ENCODE assay signal across 1 cellular context in the genomic region with DNA sequence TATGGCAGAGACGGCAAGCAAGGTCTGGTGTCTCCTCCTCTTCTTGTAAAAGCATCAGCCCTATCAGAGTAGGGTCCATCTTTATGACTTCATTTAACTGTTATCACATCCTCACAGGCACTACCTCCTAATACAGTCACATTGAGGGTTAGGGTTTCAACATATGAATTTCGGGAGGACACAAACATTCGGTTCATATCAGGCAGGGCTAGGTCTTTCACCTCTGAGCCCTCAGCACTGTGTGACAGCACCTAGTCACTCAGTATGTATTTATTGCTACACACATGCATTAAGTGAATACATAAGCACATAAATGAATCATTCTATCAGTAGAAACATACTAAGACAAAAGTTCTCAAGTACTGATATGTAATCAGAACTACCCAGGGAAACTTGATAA.
TF ChIP-seq lines count a peak whose summit lies in the region.

No MANE protein-coding gene starts in this region.

TF ChIP-seq in K562, 482 proteins besides CTCF, POLR2A, EP300 and RAD21 (continues in another document):
- TF ChIP-seq MTA3 (IDR thresholded peaks at IDR 0.05; ENCODE audit: borderline replicate concordance) (0 out of 2 replicates have a peak, but pooled peaks have one; percentile 38), HDAC2 (IDR thresholded peaks at IDR 0.05) (peak; percentile 66; the same call in 1 of the 2 replicates), DPF2 (IDR thresholded peaks at IDR 0.05) (peak; percentile 95), CREM (IDR thresholded peaks at IDR 0.05; ENCODE audit: low read depth) (peak; percentile 77), NCOA1 (IDR thresholded peaks at IDR 0.05; ENCODE audit: low read depth) (peak; percentile 58; the same call in 1 of the 2 replicates), KLF16 (IDR thresholded peaks at IDR 0.05) (peak; percentile 55; the same call in 1 of the 2 replicates), GABPA (tag; conservative IDR thresholded peaks at IDR 0.05; ENCODE audit: low read depth) (no peak), ZNF140 (CRISPR knock-in tag; IDR thresholded peaks at IDR 0.05) (no peak), TCF3 (CRISPR knock-in tag; IDR thresholded peaks at IDR 0.05) (peak; percentile 92), SMARCA4 (IDR thresholded peaks at IDR 0.05) (peak; percentile 89), MTA2 (IDR thresholded peaks at IDR 0.05; ENCODE audit: low read depth) (peak; percentile 75), ZBED1 (IDR thresholded peaks at IDR 0.05) (no peak), CHCHD3 (CRISPR knock-in tag; IDR thresholded peaks at IDR 0.05) (no peak), HDAC3 (IDR thresholded peaks at IDR 0.05; ENCODE audit: borderline replicate concordance, partially characterized antibody) (peak; percentile 45), CTBP1 (IDR thresholded peaks at IDR 0.05; ENCODE audit: borderline replicate concordance) (peak; percentile 78; the same call in 1 of the 2 replicates), ZNF507 (tag; conservative IDR thresholded peaks at IDR 0.05) (no peak), KAT7 (CRISPR knock-in tag; IDR thresholded peaks at IDR 0.05; ENCODE audit: borderline replicate concordance) (no peak), MEF2D (tag; conservative IDR thresholded peaks at IDR 0.05; ENCODE audit: low read depth) (0 out of 2 replicates have a peak, but pooled peaks have one; percentile 7), NFE2 (IDR thresholded peaks at IDR 0.05; ENCODE audit: low read depth) (0 out of 2 replicates have a peak, but pooled peaks have one; percentile 7), BACH1 (tag; IDR thresholded peaks at IDR 0.05) (no peak), ATF1 (CRISPR knock-in tag; IDR thresholded peaks at IDR 0.05) (no peak), ATF1 (tag; IDR thresholded peaks at IDR 0.05) (peak; percentile 54), RB1 (IDR thresholded peaks at IDR 0.05; ENCODE audit: low read depth) (no peak), CEBPB (tag; IDR thresholded peaks at IDR 0.05) (peak; percentile 93), HOXB6 (CRISPR knock-in tag; IDR thresholded peaks at IDR 0.05; ENCODE audit: borderline replicate concordance) (no peak), CEBPG (CRISPR knock-in tag; IDR thresholded peaks at IDR 0.05) (no peak; the same call in 1 of the 2 replicates), CEBPG (tag; conservative IDR thresholded peaks at IDR 0.05 in 1 of 2, IDR thresholded peaks at IDR 0.05 in 1 of 2) (peak in 1 of 2 experiments; percentile 58; a peak in 2 of 4 replicates), TEAD2 (tag; IDR thresholded peaks at IDR 0.05) (no peak), NRF1 (conservative IDR thresholded peaks at IDR 0.05 in 1 of 2, IDR thresholded peaks at IDR 0.05 in 1 of 2) (0 out of 4 replicates have a peak, but pooled peaks of 1 of the 2 experiments have one; percentile 20), LEF1 (IDR thresholded peaks at IDR 0.05) (peak; percentile 53; the same call in 1 of the 2 replicates), NCOR1 (IDR thresholded peaks at IDR 0.05) (peak; percentile 85), GABPB1 (CRISPR knock-in tag; IDR thresholded peaks at IDR 0.05) (no peak), JUN (IDR thresholded peaks at IDR 0.05; ENCODE audit: borderline replicate concordance, low read depth, low read length) (peak; percentile 61; the same call in 1 of the 2 replicates), JUN (CRISPR knock-in tag; IDR thresholded peaks at IDR 0.05; ENCODE audit: borderline replicate concordance) (no peak), GATA2 (CRISPR knock-in tag; IDR thresholded peaks at IDR 0.05) (peak; percentile 80), ZNF57 (CRISPR knock-in tag; IDR thresholded peaks at IDR 0.05) (no peak), SIN3A (IDR thresholded peaks at IDR 0.05; ENCODE audit: borderline replicate concordance in 2 of 2, control insufficient read depth in 1 of 2, low read depth in 2 of 2, low read length in 2 of 2) (no peak), RBBP5 (IDR thresholded peaks at IDR 0.05; ENCODE audit: borderline replicate concordance, insufficient read depth, low read length, poor library complexity, severe bottlenecking) (no peak), TAL1 (IDR thresholded peaks at IDR 0.05) (peak; percentile 89), XRCC3 (IDR thresholded peaks at IDR 0.05) (no peak), MEIS2 (IDR thresholded peaks at IDR 0.05; ENCODE audit: partially characterized antibody) (peak; percentile 73), SOX6 (IDR thresholded peaks at IDR 0.05) (peak; percentile 65), RBM25 (IDR thresholded peaks at IDR 0.05; ENCODE audit: low read depth, low read length, severe bottlenecking) (no peak), HDAC1 (IDR thresholded peaks at IDR 0.05) (peak in 1 of 2 experiments; percentile 27; a peak in 1 of 4 replicates), MTA1 (IDR thresholded peaks at IDR 0.05; ENCODE audit: borderline replicate concordance) (peak; percentile 32; the same call in 1 of the 2 replicates), POLR2AphosphoS5 (IDR thresholded peaks at IDR 0.05; ENCODE audit: control insufficient read depth, insufficient read depth, low read depth, low read length) (peak; percentile 57; the same call in 1 of the 2 replicates), SMC3 (conservative IDR thresholded peaks at IDR 0.05; ENCODE audit: insufficient read depth, low read depth, low read length) (no peak), TBP (optimal IDR thresholded peaks at IDR 0.05; ENCODE audit: low read depth, low read length) (peak; percentile 39), SMAD4 (CRISPR knock-in tag; conservative IDR thresholded peaks at IDR 0.05) (0 out of 2 replicates have a peak, but pooled peaks have one; percentile 32), ZNF134 (CRISPR knock-in tag; conservative IDR thresholded peaks at IDR 0.05) (no peak), ZNF224 (CRISPR knock-in tag; IDR thresholded peaks at IDR 0.05) (no peak)
- TF ChIP-seq, protein P1, sequence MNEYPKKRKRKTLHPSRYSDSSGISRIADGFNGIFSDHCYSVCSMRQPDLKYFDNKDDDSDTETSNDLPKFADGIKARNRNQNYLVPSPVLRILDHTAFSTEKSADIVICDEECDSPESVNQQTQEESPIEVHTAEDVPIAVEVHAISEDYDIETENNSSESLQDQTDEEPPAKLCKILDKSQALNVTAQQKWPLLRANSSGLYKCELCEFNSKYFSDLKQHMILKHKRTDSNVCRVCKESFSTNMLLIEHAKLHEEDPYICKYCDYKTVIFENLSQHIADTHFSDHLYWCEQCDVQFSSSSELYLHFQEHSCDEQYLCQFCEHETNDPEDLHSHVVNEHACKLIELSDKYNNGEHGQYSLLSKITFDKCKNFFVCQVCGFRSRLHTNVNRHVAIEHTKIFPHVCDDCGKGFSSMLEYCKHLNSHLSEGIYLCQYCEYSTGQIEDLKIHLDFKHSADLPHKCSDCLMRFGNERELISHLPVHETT (CRISPR knock-in tag; conservative IDR thresholded peaks at IDR 0.05 in 1 of 2, IDR thresholded peaks at IDR 0.05 in 1 of 2), result 0 out of 4 replicates have a peak, but pooled peaks of 1 of the 2 experiments have one; percentile 28
- TF ChIP-seq, protein P2, sequence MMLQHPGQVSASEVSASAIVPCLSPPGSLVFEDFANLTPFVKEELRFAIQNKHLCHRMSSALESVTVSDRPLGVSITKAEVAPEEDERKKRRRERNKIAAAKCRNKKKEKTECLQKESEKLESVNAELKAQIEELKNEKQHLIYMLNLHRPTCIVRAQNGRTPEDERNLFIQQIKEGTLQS (IDR thresholded peaks at IDR 0.05), result peak; percentile 78
- TF ChIP-seq, protein P2 (CRISPR knock-in tag; conservative IDR thresholded peaks at IDR 0.05), result no peak
- TF ChIP-seq, protein P3, sequence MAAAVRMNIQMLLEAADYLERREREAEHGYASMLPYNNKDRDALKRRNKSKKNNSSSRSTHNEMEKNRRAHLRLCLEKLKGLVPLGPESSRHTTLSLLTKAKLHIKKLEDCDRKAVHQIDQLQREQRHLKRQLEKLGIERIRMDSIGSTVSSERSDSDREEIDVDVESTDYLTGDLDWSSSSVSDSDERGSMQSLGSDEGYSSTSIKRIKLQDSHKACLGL (CRISPR knock-in tag; IDR thresholded peaks at IDR 0.05; ENCODE audit: borderline replicate concordance, poor library complexity, severe bottlenecking), result no peak
- TF ChIP-seq, protein P4, sequence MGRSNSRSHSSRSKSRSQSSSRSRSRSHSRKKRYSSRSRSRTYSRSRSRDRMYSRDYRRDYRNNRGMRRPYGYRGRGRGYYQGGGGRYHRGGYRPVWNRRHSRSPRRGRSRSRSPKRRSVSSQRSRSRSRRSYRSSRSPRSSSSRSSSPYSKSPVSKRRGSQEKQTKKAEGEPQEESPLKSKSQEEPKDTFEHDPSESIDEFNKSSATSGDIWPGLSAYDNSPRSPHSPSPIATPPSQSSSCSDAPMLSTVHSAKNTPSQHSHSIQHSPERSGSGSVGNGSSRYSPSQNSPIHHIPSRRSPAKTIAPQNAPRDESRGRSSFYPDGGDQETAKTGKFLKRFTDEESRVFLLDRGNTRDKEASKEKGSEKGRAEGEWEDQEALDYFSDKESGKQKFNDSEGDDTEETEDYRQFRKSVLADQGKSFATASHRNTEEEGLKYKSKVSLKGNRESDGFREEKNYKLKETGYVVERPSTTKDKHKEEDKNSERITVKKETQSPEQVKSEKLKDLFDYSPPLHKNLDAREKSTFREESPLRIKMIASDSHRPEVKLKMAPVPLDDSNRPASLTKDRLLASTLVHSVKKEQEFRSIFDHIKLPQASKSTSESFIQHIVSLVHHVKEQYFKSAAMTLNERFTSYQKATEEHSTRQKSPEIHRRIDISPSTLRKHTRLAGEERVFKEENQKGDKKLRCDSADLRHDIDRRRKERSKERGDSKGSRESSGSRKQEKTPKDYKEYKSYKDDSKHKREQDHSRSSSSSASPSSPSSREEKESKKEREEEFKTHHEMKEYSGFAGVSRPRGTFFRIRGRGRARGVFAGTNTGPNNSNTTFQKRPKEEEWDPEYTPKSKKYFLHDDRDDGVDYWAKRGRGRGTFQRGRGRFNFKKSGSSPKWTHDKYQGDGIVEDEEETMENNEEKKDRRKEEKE (IDR thresholded peaks at IDR 0.05; ENCODE audit: borderline replicate concordance in 1 of 2, control insufficient read depth in 1 of 2, low read depth in 2 of 2, low read length in 1 of 2), result no peak
- TF ChIP-seq, protein P5, sequence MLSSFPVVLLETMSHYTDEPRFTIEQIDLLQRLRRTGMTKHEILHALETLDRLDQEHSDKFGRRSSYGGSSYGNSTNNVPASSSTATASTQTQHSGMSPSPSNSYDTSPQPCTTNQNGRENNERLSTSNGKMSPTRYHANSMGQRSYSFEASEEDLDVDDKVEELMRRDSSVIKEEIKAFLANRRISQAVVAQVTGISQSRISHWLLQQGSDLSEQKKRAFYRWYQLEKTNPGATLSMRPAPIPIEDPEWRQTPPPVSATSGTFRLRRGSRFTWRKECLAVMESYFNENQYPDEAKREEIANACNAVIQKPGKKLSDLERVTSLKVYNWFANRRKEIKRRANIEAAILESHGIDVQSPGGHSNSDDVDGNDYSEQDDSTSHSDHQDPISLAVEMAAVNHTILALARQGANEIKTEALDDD (IDR thresholded peaks at IDR 0.05), result peak; percentile 61
- TF ChIP-seq, protein P6, sequence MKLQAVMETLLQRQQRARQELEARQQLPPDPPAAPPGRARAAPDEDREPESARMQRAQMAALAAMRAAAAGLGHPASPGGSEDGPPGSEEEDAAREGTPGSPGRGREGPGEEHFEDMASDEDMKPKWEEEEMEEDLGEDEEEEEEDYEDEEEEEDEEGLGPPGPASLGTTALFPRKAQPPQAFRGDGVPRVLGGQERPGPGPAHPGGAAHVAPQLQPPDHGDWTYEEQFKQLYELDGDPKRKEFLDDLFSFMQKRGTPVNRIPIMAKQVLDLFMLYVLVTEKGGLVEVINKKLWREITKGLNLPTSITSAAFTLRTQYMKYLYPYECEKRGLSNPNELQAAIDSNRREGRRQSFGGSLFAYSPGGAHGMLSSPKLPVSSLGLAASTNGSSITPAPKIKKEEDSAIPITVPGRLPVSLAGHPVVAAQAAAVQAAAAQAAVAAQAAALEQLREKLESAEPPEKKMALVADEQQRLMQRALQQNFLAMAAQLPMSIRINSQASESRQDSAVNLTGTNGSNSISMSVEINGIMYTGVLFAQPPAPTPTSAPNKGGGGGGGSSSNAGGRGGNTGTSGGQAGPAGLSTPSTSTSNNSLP (IDR thresholded peaks at IDR 0.05; ENCODE audit: borderline replicate concordance, low read depth, low read length), result peak; percentile 72; the same call in 1 of the 2 replicates
- TF ChIP-seq, protein P7, sequence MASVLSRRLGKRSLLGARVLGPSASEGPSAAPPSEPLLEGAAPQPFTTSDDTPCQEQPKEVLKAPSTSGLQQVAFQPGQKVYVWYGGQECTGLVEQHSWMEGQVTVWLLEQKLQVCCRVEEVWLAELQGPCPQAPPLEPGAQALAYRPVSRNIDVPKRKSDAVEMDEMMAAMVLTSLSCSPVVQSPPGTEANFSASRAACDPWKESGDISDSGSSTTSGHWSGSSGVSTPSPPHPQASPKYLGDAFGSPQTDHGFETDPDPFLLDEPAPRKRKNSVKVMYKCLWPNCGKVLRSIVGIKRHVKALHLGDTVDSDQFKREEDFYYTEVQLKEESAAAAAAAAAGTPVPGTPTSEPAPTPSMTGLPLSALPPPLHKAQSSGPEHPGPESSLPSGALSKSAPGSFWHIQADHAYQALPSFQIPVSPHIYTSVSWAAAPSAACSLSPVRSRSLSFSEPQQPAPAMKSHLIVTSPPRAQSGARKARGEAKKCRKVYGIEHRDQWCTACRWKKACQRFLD (CRISPR knock-in tag; IDR thresholded peaks at IDR 0.05), result 0 out of 2 replicates have a peak, but pooled peaks have one; percentile 43
- TF ChIP-seq, protein P8, sequence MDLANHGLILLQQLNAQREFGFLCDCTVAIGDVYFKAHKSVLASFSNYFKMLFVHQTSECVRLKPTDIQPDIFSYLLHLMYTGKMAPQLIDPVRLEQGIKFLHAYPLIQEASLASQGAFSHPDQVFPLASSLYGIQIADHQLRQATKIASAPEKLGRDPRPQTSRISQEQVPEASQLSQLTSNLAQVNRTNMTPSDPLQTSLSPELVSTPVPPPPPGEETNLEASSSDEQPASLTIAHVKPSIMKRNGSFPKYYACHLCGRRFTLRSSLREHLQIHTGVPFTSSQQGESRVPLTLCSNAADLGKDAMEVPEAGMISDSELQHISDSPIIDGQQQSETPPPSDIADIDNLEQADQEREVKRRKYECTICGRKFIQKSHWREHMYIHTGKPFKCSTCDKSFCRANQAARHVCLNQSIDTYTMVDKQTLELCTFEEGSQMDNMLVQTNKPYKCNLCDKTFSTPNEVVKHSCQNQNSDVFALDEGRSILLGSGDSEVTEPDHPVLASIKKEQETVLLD (IDR thresholded peaks at IDR 0.05), result no peak
- TF ChIP-seq, protein P9, sequence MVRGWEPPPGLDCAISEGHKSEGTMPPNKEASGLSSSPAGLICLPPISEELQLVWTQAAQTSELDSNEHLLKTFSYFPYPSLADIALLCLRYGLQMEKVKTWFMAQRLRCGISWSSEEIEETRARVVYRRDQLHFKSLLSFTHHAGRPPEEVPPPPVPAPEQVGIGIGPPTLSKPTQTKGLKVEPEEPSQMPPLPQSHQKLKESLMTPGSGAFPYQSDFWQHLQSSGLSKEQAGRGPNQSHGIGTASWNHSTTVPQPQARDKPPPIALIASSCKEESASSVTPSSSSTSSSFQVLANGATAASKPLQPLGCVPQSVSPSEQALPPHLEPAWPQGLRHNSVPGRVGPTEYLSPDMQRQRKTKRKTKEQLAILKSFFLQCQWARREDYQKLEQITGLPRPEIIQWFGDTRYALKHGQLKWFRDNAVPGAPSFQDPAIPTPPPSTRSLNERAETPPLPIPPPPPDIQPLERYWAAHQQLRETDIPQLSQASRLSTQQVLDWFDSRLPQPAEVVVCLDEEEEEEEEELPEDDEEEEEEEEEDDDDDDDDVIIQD (CRISPR knock-in tag; IDR thresholded peaks at IDR 0.05), result no peak
